Comparison of ENCODE assay signal across 8 cellular contexts in genomic region chr20:37095609-37096414, GRCh38. TPM values are rescaled to one million over a fixed set of nuclear protein-coding genes. Genes with fewer than 3 reads are reported as not detected.
DNase-seq lines count a peak whose midpoint lies in the region; ATAC-seq, FAIRE-seq and TF ChIP-seq lines count a peak whose summit lies in the region.

TSS of gene RBL1 (minus strand) at chr20:37095997. CDS start at chr20:37095928, 69 bp downstream.

- intact Hi-C loops in kidney (cut with DNase I) = no loop called here

- peak; percentile 49 for TF ChIP-seq CTCF in AG04450 (IDR thresholded peaks at IDR 0.05; ENCODE audit: low read depth, low read length)
- TF ChIP-seq CTCF in kidney (IDR thresholded peaks at IDR 0.05; ENCODE audit: borderline replicate concordance, extremely low read depth, insufficient read depth) = peak; percentile 25

- peaks cover 0 to 6% of the 10 kb centered on the region in 2 donors for H3K4me1 ChIP-seq in kidney (ENCODE audit: control insufficient read depth in 1 of 2, insufficient read depth in 1 of 2, low read depth in 1 of 2, low read length in 2 of 2)

- H3K4me3 ChIP-seq in AG04450 (ENCODE audit: low read depth, low read length) (peak within 1 kb of the TSS; percentile 79), kidney (ENCODE audit: low read length in 2 of 2) (peak within 1 kb of the TSS; percentile 79 to 82)

- ATAC-seq in GM19023 (IDR thresholded peaks at IDR 0.05; ENCODE audit: unreplicated experiment) (peak; percentile 74), HG03280 (IDR thresholded peaks at IDR 0.05; ENCODE audit: unreplicated experiment) (peak; percentile 77)
- ATAC-seq in activated CD4-positive, CD25-positive, alpha-beta regulatory T cell treated with anti-CD3 and anti-CD28 coated beads, Interleukin-2, amount 50 U/mL, for 24 hours = peak; percentile 87 to 88

- no peaks in the 10 kb centered on the region for H3K36me3 ChIP-seq in kidney (ENCODE audit: control insufficient read depth in 1 of 2, insufficient read depth in 2 of 2, low read length in 2 of 2)

- POLR2A ChIA-PET in AG04450 (lab: Yijun Ruan, JAX) = interaction anchor here (0.6 to 1.6 kb wide), 2 partner anchors 82 to 96 kb away, joined by 3 to 9 read pairs; partner anchors contain the start of genes MROH8 and RPN2

- peak; percentile 50 for DNase-seq in AG04450 (ENCODE audit: low read depth, low spot score)
- peak; percentile 94 for DNase-seq in NCI-H345 treated with DMSO at 0.1 percent for 48 hours (lab: John Stamatoyannopoulos, UW; ENCODE audit: unreplicated experiment)
- DNase-seq in cerebellum (ENCODE audit: low spot score) = peak; percentile 85
- peak; percentile 90 for DNase-seq in kidney
- DNase-seq in stimulated activated CD4-positive, alpha-beta T cell treated with anti-CD3 and anti-CD28 coated beads, Interleukin-15, amount 100 ng/mL, for 1 hour (ENCODE audit: low read depth in 1 of 2, low spot score in 1 of 2) = peak; percentile 66 to 73

- H3K27me3 ChIP-seq in AG04450 (ENCODE audit: control insufficient read depth, insufficient read depth, low read length) = no peaks in the 10 kb centered on the region

- H3K27ac ChIP-seq in AG04450 (ENCODE audit: low read depth, low read length) (peak within 1 kb of the TSS; percentile 31), kidney (ENCODE audit: low read depth in 2 of 2, low read length in 2 of 2) (peak within 1 kb of the TSS in 1 of 2 donors; percentile 63)

- H3K9ac ChIP-seq in kidney (ENCODE audit: low read length in 2 of 2) = peak within 1 kb of the TSS; percentile 66 to 75

- CTCF ChIA-PET in AG04450 (lab: Charles Lee) = interaction anchor here (0.5 to 1.7 kb wide), 10 partner anchors 15 to 897 kb away, joined by 3 to 6 read pairs (median 4); no protein-coding TSS in a partner anchor

- no peaks in the 10 kb centered on the region for H3K9me3 ChIP-seq in AG04450 (ENCODE audit: control insufficient read depth, insufficient read depth, low read length)
- H3K9me3 ChIP-seq in kidney (ENCODE audit: control insufficient read depth in 1 of 2, low read length in 2 of 2) = no peaks in the 10 kb centered on the region

- no peak for FAIRE-seq in kidney (lab: Jason Lieb, UNC)

RNA-seq across cellular contexts. Expression of gene RBL1, which starts in this region (rescaled TPM):
- polyA plus RNA-seq in AG04450 (2011; rRNA removed) (2.8 and 4.2 TPM in 2 replicates), kidney (ENCODE audit: insufficient read depth, low read depth, low replicate concordance) (1.3 TPM)
- 2.5 and 6.0 TPM in 2 replicates for polyA minus RNA-seq in AG04450 (2011; rRNA and poly(A)+ RNA removed)
- total RNA-seq in cerebellum (19.7 TPM), kidney (6.5 TPM)
